ENCODE assay signal across 20 cellular contexts in the genomic region with DNA sequence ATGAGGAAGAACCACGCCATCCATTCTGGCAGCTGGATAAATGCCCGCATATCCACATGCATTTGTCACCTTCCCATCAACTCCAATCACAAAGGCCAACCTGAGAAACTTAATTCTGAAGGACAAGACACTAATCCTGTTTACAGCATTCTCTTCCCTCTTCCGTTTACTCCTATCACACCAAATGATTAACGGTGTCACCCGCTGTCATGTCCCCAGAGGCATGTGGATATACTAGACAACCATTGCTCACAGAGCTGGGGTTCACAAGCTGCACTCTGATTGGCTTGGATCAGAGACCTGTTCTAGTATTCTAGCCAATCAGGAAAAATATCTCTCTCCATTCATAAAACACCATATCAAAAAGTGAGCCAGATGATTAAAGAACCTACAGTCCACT. TPM values are rescaled to one million over a fixed set of nuclear protein-coding genes. Genes with fewer than 3 reads are reported as not detected.
DNase-seq lines count a peak whose midpoint lies in the region; ATAC-seq, FAIRE-seq and TF ChIP-seq lines count a peak whose summit lies in the region.
"Had no signal": no experiment of that assay in that cellular context is flagged by ENCODE, and none has a peak within 500 bp of the region (broad histone marks: within the 10 kb centered on the region; RNA-seq: fewer than 3 reads in every experiment).

No MANE protein-coding gene starts in this region.

- H3K27ac Mint-ChIP-seq in CD4-positive, CD25-positive, alpha-beta regulatory T cell = peak overlapping the region in 2 of 3 donors; percentile 6 to 53
- H3K27ac Mint-ChIP-seq in naive thymus-derived CD8-positive, alpha-beta T cell = peak overlapping the region in 3 of 10 donors; percentile 1 to 48 (median 1)

- POLR2A ChIA-PET in GM12878 (lab: Charles Lee) = interaction anchor here (0.6 to 0.7 kb wide), 2 partner anchors 9 to 607 kb away, joined by 3 to 4 read pairs; no protein-coding TSS in a partner anchor
- POLR2A ChIA-PET in naive thymus-derived CD8-positive, alpha-beta T cell (lab: Charles Lee) = no interaction called here

- H3K36me3 ChIP-seq in CD4-positive, CD25-positive, alpha-beta regulatory T cell (ENCODE audit: control insufficient read depth, insufficient read depth, low read length) = peaks cover 19% of the 10 kb centered on the region
- peaks cover 0 to 2% of the 10 kb centered on the region in 2 experiments; a peak in 2 of 4 replicates for H3K36me3 ChIP-seq in GM12878 (ENCODE audit: control insufficient read depth in 2 of 2, insufficient read depth in 2 of 2, low read length in 1 of 2)

- H3K9me3 Mint-ChIP-seq in CD4-positive, CD25-positive, alpha-beta regulatory T cell = peaks cover 0 to 3% (median 0%) of the 10 kb centered on the region in 7 donors
- no peaks in the 10 kb centered on the region for H3K9me3 Mint-ChIP-seq in naive thymus-derived CD8-positive, alpha-beta T cell

- no peak for TF ChIP-seq CTCF in GM12878 (IDR thresholded peaks at IDR 0.05 in 2 of 3, conservative IDR thresholded peaks at IDR 0.05 in 1 of 3; ENCODE audit: control insufficient read depth in 2 of 3, extremely low read depth in 1 of 3, insufficient read depth in 1 of 3, low read depth in 3 of 3, low read length in 3 of 3)

- no peak for TF ChIP-seq EP300 in GM12878 (IDR thresholded peaks at IDR 0.05; ENCODE audit: borderline replicate concordance in 1 of 2, control insufficient read depth in 1 of 2, low read depth in 2 of 2, low read length in 2 of 2)

- no peak for TF ChIP-seq RAD21 in GM12878 (IDR thresholded peaks at IDR 0.05; ENCODE audit: insufficient read depth, low read depth, low read length)

- no peak overlapping the region for H3K27ac ChIP-seq in CD4-positive, CD25-positive, alpha-beta regulatory T cell (ENCODE audit: insufficient read depth, low read length, poor library complexity, severe bottlenecking)
- no peak overlapping the region for H3K27ac ChIP-seq in GM12878 (ENCODE audit: control insufficient read depth, insufficient read depth)
- H3K27ac ChIP-seq: parathyroid adenoma had no signal

- RAD21 ChIA-PET in GM12878 (lab: Charles Lee; ENCODE audit: unreplicated experiment) = no interaction called here

- H3K79me2 ChIP-seq in GM12878 (ENCODE audit: control insufficient read depth, insufficient read depth, low read length) = peaks cover 91% of the 10 kb centered on the region

- SMC1A ChIA-PET in GM12878 (lab: Charles Lee; ENCODE audit: uncharacterized antibody, unreplicated experiment) = interaction anchor here (2.1 kb wide), 1 partner anchor 31 kb away, joined by 6 read pairs; no protein-coding TSS in a partner anchor

- WGBS in GM12878 (ENCODE audit: insufficient coverage, insufficient replicate concordance, low lambda C conversion rate, missing lambda C conversion rate) = 85% methylated on average over 5 of the region's 5 CpGs

- no peak overlapping the region for H2AFZ ChIP-seq in GM12878 (ENCODE audit: control insufficient read depth, low read depth, low read length)
- H2AFZ ChIP-seq: parathyroid adenoma had no signal

- no peaks in the 10 kb centered on the region for H3K27me3 ChIP-seq in CD4-positive, CD25-positive, alpha-beta regulatory T cell (ENCODE audit: control insufficient read depth, insufficient read depth, low read length)
- H3K27me3 ChIP-seq in GM12878 (replicated peaks in 1 of 2; ENCODE audit: control insufficient read depth in 2 of 2, insufficient read depth in 2 of 2, low read length in 1 of 2) = no peaks in the 10 kb centered on the region
- H3K27me3 ChIP-seq: BE2C had no signal

- no TSS peak for BruUV-seq in GM12878 (replicated peaks; lab: Mats Ljungman, UMichigan)

- H3K4me3 Mint-ChIP-seq in CD4-positive, CD25-positive, alpha-beta regulatory T cell = peak overlapping the region in 2 of 4 donors; percentile 0 to 2
- H3K4me3 Mint-ChIP-seq in naive thymus-derived CD8-positive, alpha-beta T cell = peak overlapping the region in 6 of 10 donors; percentile 3 to 44 (median 16)

- no peak overlapping the region for H3K4me3 ChIP-seq in CD4-positive, CD25-positive, alpha-beta regulatory T cell (ENCODE audit: low read depth, low read length)
- H3K4me3 ChIP-seq in GM12878 = 0 out of 2 replicates have a peak overlapping the region, but pooled peaks have one; percentile 15

- peaks cover 25% of the 10 kb centered on the region for H3K36me3 Mint-ChIP-seq in CD4-positive, CD25-positive, alpha-beta regulatory T cell
- H3K36me3 Mint-ChIP-seq in naive thymus-derived CD8-positive, alpha-beta T cell = peaks cover 0 to 21% (median 0%) of the 10 kb centered on the region in 3 donors

- intact Hi-C loops in GM12878 (cut with micrococcal nuclease; ENCODE audit: unreplicated experiment) = no loop called here
- intact Hi-C loops in head of caudate nucleus (cut with DNase I) = no loop called here

- H3K9ac ChIP-seq in GM12878 (ENCODE audit: control insufficient read depth, insufficient read depth, low read length) = no peak overlapping the region
- H3K9ac ChIP-seq: parathyroid adenoma had no signal

- peak overlapping the region; percentile 29 for H3K4me2 ChIP-seq in GM12878 (ENCODE audit: control insufficient read depth, insufficient read depth)

- CTCF ChIA-PET in GM12878 (lab: Yijun Ruan, JAX) = interaction anchor here (1.8 kb wide), 1 partner anchor 31 kb away, joined by 11 read pairs; no protein-coding TSS in a partner anchor

- no peak for TF ChIP-seq POLR2A in GM12878 (IDR thresholded peaks at IDR 0.05; ENCODE audit: low read depth, low read length)

- no peaks in the 10 kb centered on the region for H3K9me3 ChIP-seq in CD4-positive, CD25-positive, alpha-beta regulatory T cell (ENCODE audit: control insufficient read depth in 2 of 2, low read length in 2 of 2)
- no peaks in the 10 kb centered on the region for H3K9me3 ChIP-seq in GM12878 (replicated peaks; ENCODE audit: control insufficient read depth, insufficient read depth, low read length)
- H3K9me3 ChIP-seq: BE2C had no signal

- peaks cover 3% of the 10 kb centered on the region for H3K27me3 Mint-ChIP-seq in CD4-positive, CD25-positive, alpha-beta regulatory T cell
- H3K27me3 Mint-ChIP-seq in naive thymus-derived CD8-positive, alpha-beta T cell = no peaks in the 10 kb centered on the region

- peaks cover 38 to 84% (median 62%) of the 10 kb centered on the region in 4 donors for H3K4me1 Mint-ChIP-seq in CD4-positive, CD25-positive, alpha-beta regulatory T cell
- H3K4me1 Mint-ChIP-seq in naive thymus-derived CD8-positive, alpha-beta T cell = peaks cover 38 to 87% (median 85%) of the 10 kb centered on the region in 4 donors

- no peak for ATAC-seq in CD4-positive, CD25-positive, alpha-beta regulatory T cell (ENCODE audit: low read depth in 2 of 2)
- ATAC-seq in GM12878 = no peak
- ATAC-seq in naive thymus-derived CD8-positive, alpha-beta T cell = no peak
- ATAC-seq: PC-3 had no signal

- FAIRE-seq in GM12878 (lab: Jason Lieb, UNC) (no peak), HTR-8/SVneo (lab: Jason Lieb, UNC) (no peak)
- FAIRE-seq: bronchial epithelial cell, H1 had no signal

- peaks cover 27% of the 10 kb centered on the region for H3K4me1 ChIP-seq in CD4-positive, CD25-positive, alpha-beta regulatory T cell (ENCODE audit: control insufficient read depth, insufficient read depth, low read length, poor library complexity, severe bottlenecking)
- H3K4me1 ChIP-seq in GM12878 (ENCODE audit: control insufficient read depth, insufficient read depth, low read length) = peaks cover 29% of the 10 kb centered on the region

- in situ Hi-C loops in GM12878 (cut with MboI) = no loop called here

- no peak for DNase-seq in CD4-positive, CD25-positive, alpha-beta regulatory T cell
- peak; percentile 32 for DNase-seq in M059J (ENCODE audit: low read depth)
- no peak for DNase-seq in GM12878 (ENCODE audit: low read depth, low spot score)
- DNase-seq in naive thymus-derived CD8-positive, alpha-beta T cell = no peak
- no peak for DNase-seq in head of caudate nucleus
- no peak for DNase-seq in HK-2 (ENCODE audit: unreplicated experiment)
- DNase-seq in HTR-8/SVneo (ENCODE audit: insufficient read length, low spot score) = no peak
- no peak for DNase-seq in HT-29 (ENCODE audit: low spot score)
- DNase-seq: activated CD4-positive, alpha-beta T cell treated with anti-CD3 and anti-CD28 coated beads, Interleukin-2, amount 50 U/mL, for 48 hours; activated gamma-delta T cell; BE2C; hypothalamus; NCI-H1048; NCI-H226; PC-3; T-helper 1 cell had no signal

- peaks cover 14% of the 10 kb centered on the region for H4K20me1 ChIP-seq in GM12878 (ENCODE audit: control insufficient read depth, insufficient read depth)

RNA-seq across cellular contexts. Expression of gene MACROH2A1, which starts 3.6 kb away (rescaled TPM):
- 139 TPM for total RNA-seq in CD4-positive, CD25-positive, alpha-beta regulatory T cell
- polyA plus RNA-seq in CD4-positive, CD25-positive, alpha-beta regulatory T cell = 100 to 1,000 TPM; 126 to 161 (median 148) TPM
- total RNA-seq in M059J (2014; rRNA removed; shearing (Covaris generic)) = 349 and 422 TPM in 2 replicates
- 249 and 264 TPM in 2 replicates for total RNA-seq in GM12878 (2013; cell fraction: nucleolus; rRNA removed)
- total RNA-seq in GM12878 (2014; rRNA removed) = 222 and 237 TPM in 2 replicates
- total RNA-seq in GM12878 (2014; rRNA removed; fragmentation: Illumina TruSeq; extraction: Trizol) = 187 TPM in 2 replicates
- total RNA-seq in GM12878 (2021) = 196 and 198 TPM in 2 replicates
- polyA plus RNA-seq in GM12878 (2011; ENCODE audit: low read depth) = 59.6 TPM
- polyA plus RNA-seq in GM12878 (2011; rRNA removed) = 140 and 160 TPM in 2 replicates
- 147 and 202 TPM in 2 replicates for polyA plus RNA-seq in GM12878 (2011; cell fraction: cytosol; rRNA removed)
- polyA plus RNA-seq in GM12878 (2011; cell fraction: nucleus; rRNA removed) = 281 and 380 TPM in 2 replicates
- polyA plus RNA-seq in GM12878 (2012) = 89.0 and 90.7 TPM in 2 replicates
- 185 and 227 TPM in 2 replicates for polyA plus RNA-seq in GM12878 (2014; fragmentation: Illumina TruSeq; extraction: Trizol)
- 10 to 100 TPM; 45.7 to 77.2 TPM for polyA plus RNA-seq in GM12878 (2014; fragmentation: Nextera tagmentation; extraction: Ambion mirVana)
- 195 and 201 TPM in 2 replicates for polyA plus RNA-seq in GM12878 (2014; rRNA removed)
- polyA plus RNA-seq in GM12878 (2016; fragmentation: Nextera tagmentation; extraction: Ambion mirVana) = 100 to 1,000 TPM; 224 to 230 TPM
- polyA minus RNA-seq in GM12878 (2011; rRNA and poly(A)+ RNA removed) = 100 and 128 TPM in 2 replicates
- polyA minus RNA-seq in GM12878 (2011; cell fraction: cytosol; rRNA and poly(A)+ RNA removed) = 41.8 and 48.6 TPM in 2 replicates
- polyA minus RNA-seq in GM12878 (2011; cell fraction: nucleus; rRNA and poly(A)+ RNA removed) = 101 and 204 TPM in 2 replicates
- total RNA-seq in naive thymus-derived CD8-positive, alpha-beta T cell = 10 to 100 TPM; 96.3 to 99.5 TPM
- polyA plus RNA-seq in naive thymus-derived CD8-positive, alpha-beta T cell = 100 to 1,000 TPM; 101 to 121 (median 105) TPM
- total RNA-seq in HT-29 (2014; rRNA removed; shearing (Covaris generic)) = 566 and 576 TPM in 2 replicates

RNA-seq across cellular contexts. Expression of gene DCANP1, which starts 51.7 kb away (rescaled TPM):
- not detected for total RNA-seq in CD4-positive, CD25-positive, alpha-beta regulatory T cell
- not detected for polyA plus RNA-seq in CD4-positive, CD25-positive, alpha-beta regulatory T cell
- not detected in 2 replicates for total RNA-seq in M059J (2014; rRNA removed; shearing (Covaris generic))
- not detected in 2 replicates for total RNA-seq in GM12878 (2013; cell fraction: nucleolus; rRNA removed)
- total RNA-seq in GM12878 (2014; rRNA removed) (not detected in 2 replicates), GM12878 (2014; rRNA removed; fragmentation: Illumina TruSeq; extraction: Trizol) (not detected in 2 replicates), GM12878 (2021) (not detected in 2 replicates)
- polyA plus RNA-seq in GM12878 (2011; ENCODE audit: low read depth) = not detected
- polyA plus RNA-seq in GM12878 (2011; rRNA removed) (not detected in 2 replicates), GM12878 (2014; fragmentation: Illumina TruSeq; extraction: Trizol) (0.01 TPM in 1 of 2 replicates, not detected in the other), GM12878 (2014; fragmentation: Nextera tagmentation; extraction: Ambion mirVana) (not detected), GM12878 (2014; rRNA removed) (not detected in 2 replicates), GM12878 (2016; fragmentation: Nextera tagmentation; extraction: Ambion mirVana) (not detected)
- not detected in 2 replicates for polyA plus RNA-seq in GM12878 (2011; cell fraction: cytosol; rRNA removed)
- 0.06 TPM in 1 of 2 replicates, not detected in the other for polyA plus RNA-seq in GM12878 (2011; cell fraction: nucleus; rRNA removed)
- polyA plus RNA-seq in GM12878 (2012) = not detected in 2 replicates
- polyA minus RNA-seq in GM12878 (2011; rRNA and poly(A)+ RNA removed) = not detected in 2 replicates
- polyA minus RNA-seq in GM12878 (2011; cell fraction: cytosol; rRNA and poly(A)+ RNA removed) = not detected in 2 replicates
- not detected in 2 replicates for polyA minus RNA-seq in GM12878 (2011; cell fraction: nucleus; rRNA and poly(A)+ RNA removed)
- total RNA-seq in naive thymus-derived CD8-positive, alpha-beta T cell = not detected
- polyA plus RNA-seq in naive thymus-derived CD8-positive, alpha-beta T cell = not detected
- not detected in 2 replicates for total RNA-seq in HT-29 (2014; rRNA removed; shearing (Covaris generic))
- total RNA-seq: bronchial epithelial cell, H1, mesenteric fat pad, PC-3 had no signal
- polyA plus RNA-seq: H1 had no signal

RNA-seq across cellular contexts. Expression of gene TIFAB, which starts 56.7 kb away (rescaled TPM):
- not detected for total RNA-seq in CD4-positive, CD25-positive, alpha-beta regulatory T cell
- polyA plus RNA-seq in CD4-positive, CD25-positive, alpha-beta regulatory T cell = not detected
- not detected in 2 replicates for total RNA-seq in M059J (2014; rRNA removed; shearing (Covaris generic))
- total RNA-seq in GM12878 (2013; cell fraction: nucleolus; rRNA removed) = not detected in 2 replicates
- total RNA-seq in GM12878 (2014; rRNA removed) (not detected in 2 replicates), GM12878 (2014; rRNA removed; fragmentation: Illumina TruSeq; extraction: Trizol) (not detected in 2 replicates), GM12878 (2021) (not detected in 2 replicates)
- polyA plus RNA-seq in GM12878 (2011; ENCODE audit: low read depth) = not detected
- polyA plus RNA-seq in GM12878 (2011; rRNA removed) (not detected in 2 replicates), GM12878 (2014; fragmentation: Illumina TruSeq; extraction: Trizol) (not detected in 2 replicates), GM12878 (2014; fragmentation: Nextera tagmentation; extraction: Ambion mirVana) (not detected), GM12878 (2014; rRNA removed) (not detected in 2 replicates), GM12878 (2016; fragmentation: Nextera tagmentation; extraction: Ambion mirVana) (not detected)
- polyA plus RNA-seq in GM12878 (2011; cell fraction: cytosol; rRNA removed) = not detected in 2 replicates
- 0.01 TPM in 1 of 2 replicates, not detected in the other for polyA plus RNA-seq in GM12878 (2011; cell fraction: nucleus; rRNA removed)
- not detected in 2 replicates for polyA plus RNA-seq in GM12878 (2012)
- not detected in 2 replicates for polyA minus RNA-seq in GM12878 (2011; rRNA and poly(A)+ RNA removed)
- polyA minus RNA-seq in GM12878 (2011; cell fraction: cytosol; rRNA and poly(A)+ RNA removed) = not detected in 2 replicates
- not detected in 2 replicates for polyA minus RNA-seq in GM12878 (2011; cell fraction: nucleus; rRNA and poly(A)+ RNA removed)
- not detected for total RNA-seq in naive thymus-derived CD8-positive, alpha-beta T cell
- not detected for polyA plus RNA-seq in naive thymus-derived CD8-positive, alpha-beta T cell
- not detected in 2 replicates for total RNA-seq in HT-29 (2014; rRNA removed; shearing (Covaris generic))
- total RNA-seq: bronchial epithelial cell, H1, mesenteric fat pad, PC-3 had no signal
- polyA plus RNA-seq: H1 had no signal
